1 cellular context compared by ENCODE assay signal in the genomic region with DNA sequence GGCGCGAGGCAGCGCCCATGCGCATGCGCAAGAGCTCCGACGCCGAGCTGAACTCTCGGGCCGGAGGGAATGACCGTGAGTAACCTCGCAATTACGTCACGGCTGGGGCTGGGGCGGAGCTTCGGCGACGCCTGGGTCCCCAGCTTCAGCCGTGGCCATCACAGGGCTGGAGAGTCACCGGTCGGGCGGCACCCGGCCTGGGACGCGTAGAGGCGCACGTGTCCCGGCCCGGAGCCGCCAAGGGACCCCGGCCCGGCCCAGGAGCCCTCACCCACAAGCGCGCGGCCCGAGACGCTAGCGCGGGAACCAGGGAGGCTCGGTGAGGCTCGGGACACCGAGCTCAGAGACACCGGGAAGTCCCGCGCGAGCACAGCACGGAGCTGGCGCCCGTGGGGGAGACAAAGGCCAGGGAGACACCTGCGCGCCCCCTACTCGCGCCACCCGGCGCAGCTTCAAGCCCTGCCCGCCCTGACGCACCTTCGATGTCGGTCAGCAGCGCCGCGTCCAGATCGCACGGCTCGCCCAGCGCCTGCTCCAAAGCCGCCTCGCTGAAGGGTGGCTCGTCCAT.
TF ChIP-seq lines count a peak whose summit lies in the region.

No MANE protein-coding gene starts in this region.

TF ChIP-seq in WTC11, 78 proteins besides CTCF, POLR2A, EP300 and RAD21 (continued from another document and continues in another):
- TF ChIP-seq, protein P1, sequence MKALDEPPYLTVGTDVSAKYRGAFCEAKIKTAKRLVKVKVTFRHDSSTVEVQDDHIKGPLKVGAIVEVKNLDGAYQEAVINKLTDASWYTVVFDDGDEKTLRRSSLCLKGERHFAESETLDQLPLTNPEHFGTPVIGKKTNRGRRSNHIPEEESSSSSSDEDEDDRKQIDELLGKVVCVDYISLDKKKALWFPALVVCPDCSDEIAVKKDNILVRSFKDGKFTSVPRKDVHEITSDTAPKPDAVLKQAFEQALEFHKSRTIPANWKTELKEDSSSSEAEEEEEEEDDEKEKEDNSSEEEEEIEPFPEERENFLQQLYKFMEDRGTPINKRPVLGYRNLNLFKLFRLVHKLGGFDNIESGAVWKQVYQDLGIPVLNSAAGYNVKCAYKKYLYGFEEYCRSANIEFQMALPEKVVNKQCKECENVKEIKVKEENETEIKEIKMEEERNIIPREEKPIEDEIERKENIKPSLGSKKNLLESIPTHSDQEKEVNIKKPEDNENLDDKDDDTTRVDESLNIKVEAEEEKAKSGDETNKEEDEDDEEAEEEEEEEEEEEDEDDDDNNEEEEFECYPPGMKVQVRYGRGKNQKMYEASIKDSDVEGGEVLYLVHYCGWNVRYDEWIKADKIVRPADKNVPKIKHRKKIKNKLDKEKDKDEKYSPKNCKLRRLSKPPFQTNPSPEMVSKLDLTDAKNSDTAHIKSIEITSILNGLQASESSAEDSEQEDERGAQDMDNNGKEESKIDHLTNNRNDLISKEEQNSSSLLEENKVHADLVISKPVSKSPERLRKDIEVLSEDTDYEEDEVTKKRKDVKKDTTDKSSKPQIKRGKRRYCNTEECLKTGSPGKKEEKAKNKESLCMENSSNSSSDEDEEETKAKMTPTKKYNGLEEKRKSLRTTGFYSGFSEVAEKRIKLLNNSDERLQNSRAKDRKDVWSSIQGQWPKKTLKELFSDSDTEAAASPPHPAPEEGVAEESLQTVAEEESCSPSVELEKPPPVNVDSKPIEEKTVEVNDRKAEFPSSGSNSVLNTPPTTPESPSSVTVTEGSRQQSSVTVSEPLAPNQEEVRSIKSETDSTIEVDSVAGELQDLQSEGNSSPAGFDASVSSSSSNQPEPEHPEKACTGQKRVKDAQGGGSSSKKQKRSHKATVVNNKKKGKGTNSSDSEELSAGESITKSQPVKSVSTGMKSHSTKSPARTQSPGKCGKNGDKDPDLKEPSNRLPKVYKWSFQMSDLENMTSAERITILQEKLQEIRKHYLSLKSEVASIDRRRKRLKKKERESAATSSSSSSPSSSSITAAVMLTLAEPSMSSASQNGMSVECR (CRISPR knock-in tag; IDR thresholded peaks at IDR 0.05; ENCODE audit: borderline replicate concordance): no peak; the same call in none of the 2 replicates
- TF ChIP-seq ATF1 (CRISPR knock-in tag; IDR thresholded peaks at IDR 0.05): no peak; the same call in 1 of the 2 replicates
- 0 out of 2 replicates have a peak, but pooled peaks have one; percentile 10 for TF ChIP-seq ELF4 (CRISPR knock-in tag; IDR thresholded peaks at IDR 0.05; ENCODE audit: low read depth)
- no peak for TF ChIP-seq ZNF423 (CRISPR knock-in tag; IDR thresholded peaks at IDR 0.05)
- TF ChIP-seq PRDM15 (CRISPR knock-in tag; IDR thresholded peaks at IDR 0.05): no peak
- TF ChIP-seq EMX1 (CRISPR knock-in tag; IDR thresholded peaks at IDR 0.05): no peak
- no peak for TF ChIP-seq MXD4 (CRISPR knock-in tag; IDR thresholded peaks at IDR 0.05; ENCODE audit: borderline replicate concordance)
- TF ChIP-seq CREB1 (CRISPR knock-in tag; IDR thresholded peaks at IDR 0.05): peak; percentile 85; the same call in 1 of the 2 replicates
- TF ChIP-seq E2F1 (CRISPR knock-in tag; IDR thresholded peaks at IDR 0.05): no peak; the same call in none of the 2 replicates
- no peak; the same call in 1 of the 2 replicates for TF ChIP-seq IRF2 (CRISPR knock-in tag; IDR thresholded peaks at IDR 0.05; ENCODE audit: borderline replicate concordance, low read depth)
- TF ChIP-seq JUN (CRISPR knock-in tag; IDR thresholded peaks at IDR 0.05): no peak
- peak; percentile 82 for TF ChIP-seq CREM (CRISPR knock-in tag; IDR thresholded peaks at IDR 0.05)
- TF ChIP-seq ESRRA (CRISPR knock-in tag; IDR thresholded peaks at IDR 0.05; ENCODE audit: borderline replicate concordance): no peak
- TF ChIP-seq NR3C1 (CRISPR knock-in tag; conservative IDR thresholded peaks at IDR 0.05; ENCODE audit: low read depth): no peak
- TF ChIP-seq TCF7 (CRISPR knock-in tag; IDR thresholded peaks at IDR 0.05; ENCODE audit: low read depth): no peak
- TF ChIP-seq, protein P2, sequence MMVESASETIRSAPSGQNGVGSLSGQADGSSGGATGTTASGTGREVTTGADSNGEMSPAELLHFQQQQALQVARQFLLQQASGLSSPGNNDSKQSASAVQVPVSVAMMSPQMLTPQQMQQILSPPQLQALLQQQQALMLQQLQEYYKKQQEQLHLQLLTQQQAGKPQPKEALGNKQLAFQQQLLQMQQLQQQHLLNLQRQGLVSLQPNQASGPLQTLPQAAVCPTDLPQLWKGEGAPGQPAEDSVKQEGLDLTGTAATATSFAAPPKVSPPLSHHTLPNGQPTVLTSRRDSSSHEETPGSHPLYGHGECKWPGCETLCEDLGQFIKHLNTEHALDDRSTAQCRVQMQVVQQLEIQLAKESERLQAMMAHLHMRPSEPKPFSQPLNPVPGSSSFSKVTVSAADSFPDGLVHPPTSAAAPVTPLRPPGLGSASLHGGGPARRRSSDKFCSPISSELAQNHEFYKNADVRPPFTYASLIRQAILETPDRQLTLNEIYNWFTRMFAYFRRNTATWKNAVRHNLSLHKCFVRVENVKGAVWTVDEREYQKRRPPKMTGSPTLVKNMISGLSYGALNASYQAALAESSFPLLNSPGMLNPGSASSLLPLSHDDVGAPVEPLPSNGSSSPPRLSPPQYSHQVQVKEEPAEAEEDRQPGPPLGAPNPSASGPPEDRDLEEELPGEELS (CRISPR knock-in tag; IDR thresholded peaks at IDR 0.05): peak; percentile 88
- TF ChIP-seq GTF2I (CRISPR knock-in tag; conservative IDR thresholded peaks at IDR 0.05): no peak
- TF ChIP-seq, protein P3, sequence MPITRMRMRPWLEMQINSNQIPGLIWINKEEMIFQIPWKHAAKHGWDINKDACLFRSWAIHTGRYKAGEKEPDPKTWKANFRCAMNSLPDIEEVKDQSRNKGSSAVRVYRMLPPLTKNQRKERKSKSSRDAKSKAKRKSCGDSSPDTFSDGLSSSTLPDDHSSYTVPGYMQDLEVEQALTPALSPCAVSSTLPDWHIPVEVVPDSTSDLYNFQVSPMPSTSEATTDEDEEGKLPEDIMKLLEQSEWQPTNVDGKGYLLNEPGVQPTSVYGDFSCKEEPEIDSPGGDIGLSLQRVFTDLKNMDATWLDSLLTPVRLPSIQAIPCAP (CRISPR knock-in tag; IDR thresholded peaks at IDR 0.05): peak; percentile 69; the same call in 1 of the 2 replicates
- TF ChIP-seq GABPB1 (CRISPR knock-in tag; IDR thresholded peaks at IDR 0.05): peak; percentile 83; the same call in 1 of the 2 replicates
- 0 out of 2 replicates have a peak, but pooled peaks have one; percentile 36 for TF ChIP-seq KAT7 (CRISPR knock-in tag; IDR thresholded peaks at IDR 0.05; ENCODE audit: borderline replicate concordance)
- peak; percentile 96 for TF ChIP-seq ETV6 (CRISPR knock-in tag; IDR thresholded peaks at IDR 0.05)
- no peak for TF ChIP-seq ZNF263 (CRISPR knock-in tag; IDR thresholded peaks at IDR 0.05; ENCODE audit: low read depth)
- TF ChIP-seq, protein P4, sequence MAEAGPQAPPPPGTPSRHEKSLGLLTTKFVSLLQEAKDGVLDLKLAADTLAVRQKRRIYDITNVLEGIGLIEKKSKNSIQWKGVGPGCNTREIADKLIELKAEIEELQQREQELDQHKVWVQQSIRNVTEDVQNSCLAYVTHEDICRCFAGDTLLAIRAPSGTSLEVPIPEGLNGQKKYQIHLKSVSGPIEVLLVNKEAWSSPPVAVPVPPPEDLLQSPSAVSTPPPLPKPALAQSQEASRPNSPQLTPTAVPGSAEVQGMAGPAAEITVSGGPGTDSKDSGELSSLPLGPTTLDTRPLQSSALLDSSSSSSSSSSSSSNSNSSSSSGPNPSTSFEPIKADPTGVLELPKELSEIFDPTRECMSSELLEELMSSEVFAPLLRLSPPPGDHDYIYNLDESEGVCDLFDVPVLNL (CRISPR knock-in tag; IDR thresholded peaks at IDR 0.05; ENCODE audit: borderline replicate concordance, low read depth): peak; percentile 84; the same call in 1 of the 2 replicates
- peak; percentile 48; the same call in 1 of the 2 replicates for TF ChIP-seq SMAD4 (CRISPR knock-in tag; IDR thresholded peaks at IDR 0.05)
- TF ChIP-seq NR1H2 (CRISPR knock-in tag; IDR thresholded peaks at IDR 0.05): peak; percentile 80; the same call in 1 of the 2 replicates
- no peak for TF ChIP-seq FOXJ3 (CRISPR knock-in tag; IDR thresholded peaks at IDR 0.05; ENCODE audit: borderline replicate concordance)
- TF ChIP-seq, protein P5, sequence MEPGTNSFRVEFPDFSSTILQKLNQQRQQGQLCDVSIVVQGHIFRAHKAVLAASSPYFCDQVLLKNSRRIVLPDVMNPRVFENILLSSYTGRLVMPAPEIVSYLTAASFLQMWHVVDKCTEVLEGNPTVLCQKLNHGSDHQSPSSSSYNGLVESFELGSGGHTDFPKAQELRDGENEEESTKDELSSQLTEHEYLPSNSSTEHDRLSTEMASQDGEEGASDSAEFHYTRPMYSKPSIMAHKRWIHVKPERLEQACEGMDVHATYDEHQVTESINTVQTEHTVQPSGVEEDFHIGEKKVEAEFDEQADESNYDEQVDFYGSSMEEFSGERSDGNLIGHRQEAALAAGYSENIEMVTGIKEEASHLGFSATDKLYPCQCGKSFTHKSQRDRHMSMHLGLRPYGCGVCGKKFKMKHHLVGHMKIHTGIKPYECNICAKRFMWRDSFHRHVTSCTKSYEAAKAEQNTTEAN (CRISPR knock-in tag; IDR thresholded peaks at IDR 0.05): peak; percentile 76; the same call in 1 of the 2 replicates
- TF ChIP-seq MAX (CRISPR knock-in tag; IDR thresholded peaks at IDR 0.05): peak; percentile 86
- TF ChIP-seq ZNF671 (CRISPR knock-in tag; IDR thresholded peaks at IDR 0.05): no peak
- TF ChIP-seq FOXK1 (CRISPR knock-in tag; IDR thresholded peaks at IDR 0.05): no peak; the same call in none of the 2 replicates
- TF ChIP-seq ZNF281 (CRISPR knock-in tag; IDR thresholded peaks at IDR 0.05): no peak; the same call in none of the 2 replicates
- TF ChIP-seq FOXP1 (CRISPR knock-in tag; IDR thresholded peaks at IDR 0.05; ENCODE audit: borderline replicate concordance): peak; percentile 65; the same call in 1 of the 2 replicates
- TF ChIP-seq, protein P6, sequence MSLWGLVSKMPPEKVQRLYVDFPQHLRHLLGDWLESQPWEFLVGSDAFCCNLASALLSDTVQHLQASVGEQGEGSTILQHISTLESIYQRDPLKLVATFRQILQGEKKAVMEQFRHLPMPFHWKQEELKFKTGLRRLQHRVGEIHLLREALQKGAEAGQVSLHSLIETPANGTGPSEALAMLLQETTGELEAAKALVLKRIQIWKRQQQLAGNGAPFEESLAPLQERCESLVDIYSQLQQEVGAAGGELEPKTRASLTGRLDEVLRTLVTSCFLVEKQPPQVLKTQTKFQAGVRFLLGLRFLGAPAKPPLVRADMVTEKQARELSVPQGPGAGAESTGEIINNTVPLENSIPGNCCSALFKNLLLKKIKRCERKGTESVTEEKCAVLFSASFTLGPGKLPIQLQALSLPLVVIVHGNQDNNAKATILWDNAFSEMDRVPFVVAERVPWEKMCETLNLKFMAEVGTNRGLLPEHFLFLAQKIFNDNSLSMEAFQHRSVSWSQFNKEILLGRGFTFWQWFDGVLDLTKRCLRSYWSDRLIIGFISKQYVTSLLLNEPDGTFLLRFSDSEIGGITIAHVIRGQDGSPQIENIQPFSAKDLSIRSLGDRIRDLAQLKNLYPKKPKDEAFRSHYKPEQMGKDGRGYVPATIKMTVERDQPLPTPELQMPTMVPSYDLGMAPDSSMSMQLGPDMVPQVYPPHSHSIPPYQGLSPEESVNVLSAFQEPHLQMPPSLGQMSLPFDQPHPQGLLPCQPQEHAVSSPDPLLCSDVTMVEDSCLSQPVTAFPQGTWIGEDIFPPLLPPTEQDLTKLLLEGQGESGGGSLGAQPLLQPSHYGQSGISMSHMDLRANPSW (CRISPR knock-in tag; conservative IDR thresholded peaks at IDR 0.05; ENCODE audit: low read depth): no peak
